In genomic region chr14:22545842-22546721, GRCh38 we compare ENCODE assay signal across 8 cellular contexts. TPM values are rescaled to one million over a fixed set of nuclear protein-coding genes. Genes with fewer than 3 reads are reported as not detected.
DNase-seq lines count a peak whose midpoint lies in the region; ATAC-seq and TF ChIP-seq lines count a peak whose summit lies in the region.

No MANE protein-coding gene starts in this region.

- H3K27me3 ChIP-seq in H7 (ENCODE audit: control insufficient read depth, insufficient read depth, low read length) (no peaks in the 10 kb centered on the region), foreskin keratinocyte (no peaks in the 10 kb centered on the region), smooth muscle cell (ENCODE audit: low read depth) (no peaks in the 10 kb centered on the region), MM.1S (replicated peaks; ENCODE audit: insufficient read depth, low read length) (no peaks in the 10 kb centered on the region), thyroid gland (no peaks in the 10 kb centered on the region)

- H3K79me2 ChIP-seq in smooth muscle cell (ENCODE audit: low read depth), result no peaks in the 10 kb centered on the region
- no peaks in the 10 kb centered on the region for H3K79me2 ChIP-seq in MM.1S (ENCODE audit: low read length)

- DNase-seq in H7, result peak; percentile 65
- peak; percentile 73 for DNase-seq in activated CD8-positive, alpha-beta memory T cell treated with anti-CD3 and anti-CD28 coated beads, Interleukin-2, amount 50 U/mL, for 48 hours
- no peak for DNase-seq in foreskin keratinocyte
- peak; percentile 22 for DNase-seq in smooth muscle cell (lab: John Stamatoyannopoulos, UW; ENCODE audit: unreplicated experiment)
- no peak for DNase-seq in MM.1S
- no peak for DNase-seq in NCI-H1436 (lab: John Stamatoyannopoulos, UW)
- DNase-seq in NCI-H1105 (lab: John Stamatoyannopoulos, UW), result no peak
- no peak for DNase-seq in thyroid gland

- H3K9me2 ChIP-seq in MM.1S (replicated peaks; ENCODE audit: insufficient read depth, low read length), result no peaks in the 10 kb centered on the region

- H3K9ac ChIP-seq in smooth muscle cell (ENCODE audit: low read depth) (no peak overlapping the region), MM.1S (ENCODE audit: low read length) (no peak overlapping the region)

- TF ChIP-seq CTCF in foreskin keratinocyte (conservative IDR thresholded peaks at IDR 0.05) (no peak), smooth muscle cell (IDR thresholded peaks at IDR 0.05; ENCODE audit: borderline replicate concordance, insufficient read depth, poor library complexity, severe bottlenecking) (no peak), MM.1S (IDR thresholded peaks at IDR 0.05; ENCODE audit: low read length) (no peak), thyroid gland (IDR thresholded peaks at IDR 0.05) (no peak)

- H3K36me3 ChIP-seq in H7 (replicated peaks; ENCODE audit: control insufficient read depth, insufficient read depth, low read length) (no peaks in the 10 kb centered on the region), smooth muscle cell (ENCODE audit: low read depth) (no peaks in the 10 kb centered on the region), MM.1S (replicated peaks; ENCODE audit: insufficient read depth, low read length) (no peaks in the 10 kb centered on the region), thyroid gland (no peaks in the 10 kb centered on the region)

- no peak overlapping the region for H3K4me3 ChIP-seq in H7 (ENCODE audit: insufficient read depth, low read depth, low read length)
- H3K4me3 ChIP-seq in smooth muscle cell, result no peak overlapping the region
- no peak overlapping the region for H3K4me3 ChIP-seq in MM.1S (ENCODE audit: low read length)
- H3K4me3 ChIP-seq in thyroid gland (replicated peaks in 1 of 3), result no peak overlapping the region

- no peak overlapping the region for H2AFZ ChIP-seq in smooth muscle cell (ENCODE audit: low read depth)
- no peak overlapping the region for H2AFZ ChIP-seq in MM.1S (ENCODE audit: low read length)

- H3K9me3 ChIP-seq in smooth muscle cell (replicated peaks; ENCODE audit: low read depth) (no peaks in the 10 kb centered on the region), MM.1S (replicated peaks; ENCODE audit: insufficient read depth, low read length) (no peaks in the 10 kb centered on the region), thyroid gland (no peaks in the 10 kb centered on the region)

- WGBS in smooth muscle cell (ENCODE audit: low lambda C conversion rate), result 15% methylated on average over 9 of the region's 9 CpGs
- WGBS in thyroid gland, 2 donors, result 65 to 66% methylated on average over 8 to 9 of the region's 9 CpGs

- no peak for TF ChIP-seq POLR2A in thyroid gland (IDR thresholded peaks at IDR 0.05)

- H3F3A ChIP-seq in smooth muscle cell (ENCODE audit: low read depth) (peaks cover 7% of the 10 kb centered on the region), MM.1S (ENCODE audit: insufficient read depth, low read length) (no peaks in the 10 kb centered on the region)

- H3K4me2 ChIP-seq in smooth muscle cell (peak overlapping the region; percentile 35), MM.1S (ENCODE audit: low read depth, low read length) (no peak overlapping the region)

- H4K20me1 ChIP-seq in smooth muscle cell (ENCODE audit: low read depth) (no peaks in the 10 kb centered on the region), MM.1S (ENCODE audit: insufficient read depth, low read length) (no peaks in the 10 kb centered on the region)

- intact Hi-C loops in thyroid gland (cut with DNase I), result no loop called here

- no peak overlapping the region for H3K27ac ChIP-seq in foreskin keratinocyte
- peak overlapping the region; percentile 55 for H3K27ac ChIP-seq in smooth muscle cell (ENCODE audit: low read depth)
- no peak overlapping the region for H3K27ac ChIP-seq in MM.1S (ENCODE audit: low read length)
- peak overlapping the region in 1 of 3 donors; percentile 54 for H3K27ac ChIP-seq in thyroid gland

- H3K4me1 ChIP-seq in foreskin keratinocyte (peaks cover 31% of the 10 kb centered on the region), smooth muscle cell (ENCODE audit: low read depth) (peaks cover 23% of the 10 kb centered on the region), MM.1S (ENCODE audit: low read length) (no peaks in the 10 kb centered on the region), thyroid gland (peaks cover 0 to 5% of the 10 kb centered on the region in 2 donors)

- ATAC-seq in foreskin keratinocyte, result peak; percentile 72

RNA-seq across cellular contexts. Expression of gene DAD1, which starts 42.9 kb away (rescaled TPM):
- total RNA-seq in H7 (2014; rRNA removed; shearing (Covaris generic)), result 218 and 306 TPM in 2 replicates
- 211 and 266 TPM in 2 replicates for total RNA-seq in foreskin keratinocyte
- 303 and 367 TPM in 2 replicates for polyA plus RNA-seq in foreskin keratinocyte
- 473 and 533 TPM in 2 replicates for total RNA-seq in smooth muscle cell
- 519 and 571 TPM in 2 replicates for polyA plus RNA-seq in smooth muscle cell
- total RNA-seq in thyroid gland, result 100 to 1,000 TPM; 235 to 430 (median 335) TPM

RNA-seq across cellular contexts. Expression of gene ABHD4, which starts 52.0 kb away (rescaled TPM):
- 28.4 and 29.6 TPM in 2 replicates for total RNA-seq in H7 (2014; rRNA removed; shearing (Covaris generic))
- total RNA-seq in foreskin keratinocyte, result 7.4 and 8.2 TPM in 2 replicates
- 12.7 and 12.8 TPM in 2 replicates for polyA plus RNA-seq in foreskin keratinocyte
- 9.7 and 10.5 TPM in 2 replicates for total RNA-seq in smooth muscle cell
- polyA plus RNA-seq in smooth muscle cell, result 13.9 and 24.1 TPM in 2 replicates
- 10 to 100 TPM; 31.5 to 66.4 (median 53.7) TPM for total RNA-seq in thyroid gland

Comparison
In these comparisons a context has a peak if more than half of its experiments do, and no peak if none do; other contexts are left out.
1. DNase-seq: peak in H7 (single experiment), activated CD8-positive, alpha-beta memory T cell treated with anti-CD3 and anti-CD28 coated beads, Interleukin-2, amount 50 U/mL, for 48 hours (single experiment) and smooth muscle cell (single experiment); none in foreskin keratinocyte (0 of 2), MM.1S (single experiment), NCI-H1436 (single experiment), NCI-H1105 (single experiment) and thyroid gland (0 of 2).